In genomic region chr11:74398244-74399159, GRCh38 we compare ENCODE assay signal across 8 cellular contexts. TPM values are rescaled to one million over a fixed set of nuclear protein-coding genes. Genes with fewer than 3 reads are reported as not detected.
DNase-seq lines count a peak whose midpoint lies in the region; ATAC-seq, FAIRE-seq and TF ChIP-seq lines count a peak whose summit lies in the region.

PGM2L1 (minus strand) TSS chr11:74398433; CDS start chr11:74398161, 272 bp downstream.

- TF ChIP-seq CTCF in ascending aorta (IDR thresholded peaks at IDR 0.05) (no peak), psoas muscle (IDR thresholded peaks at IDR 0.05) (no peak)

- H3K4me3 ChIP-seq in ascending aorta (peak within 1 kb of the TSS; percentile 92 to 95), right cardiac atrium (ENCODE audit: low read length) (peak within 1 kb of the TSS; percentile 63), psoas muscle (peak within 1 kb of the TSS; percentile 93)

- under 1% methylated on average over 71 of the region's 71 CpGs for WGBS in right cardiac atrium
- 0 to 1% (median 0%) methylated on average over 57 to 71 of the region's 71 CpGs for WGBS in psoas muscle, 3 donors

- H3K4me1 ChIP-seq in ascending aorta (no peaks in the 10 kb centered on the region), right cardiac atrium (ENCODE audit: control insufficient read depth, insufficient read depth, low read length) (no peaks in the 10 kb centered on the region), psoas muscle (peaks cover 5% of the 10 kb centered on the region)

- FAIRE-seq in urothelium cell line (lab: Jason Lieb, UNC): no peak

- peak; percentile 93 for ATAC-seq in GM18502 (IDR thresholded peaks at IDR 0.05; ENCODE audit: poor library complexity, unreplicated experiment)
- ATAC-seq in HG02943 (IDR thresholded peaks at IDR 0.05; ENCODE audit: low read depth, unreplicated experiment): peak; percentile 93
- ATAC-seq in right cardiac atrium: peak; percentile 98 to 99
- peak; percentile 97 to 98 (median 98) for ATAC-seq in psoas muscle

- H3K9me3 ChIP-seq in ascending aorta: no peaks in the 10 kb centered on the region
- H3K9me3 ChIP-seq in right cardiac atrium (ENCODE audit: control insufficient read depth, low read length): no peaks in the 10 kb centered on the region
- H3K9me3 ChIP-seq in psoas muscle: no peaks in the 10 kb centered on the region

- H3K27ac ChIP-seq in ascending aorta (peak within 1 kb of the TSS; percentile 83 to 86), right cardiac atrium (ENCODE audit: low read length) (peak within 1 kb of the TSS; percentile 74), psoas muscle (peak within 1 kb of the TSS; percentile 89)

- intact Hi-C loops in ascending aorta (cut with DNase I): loop anchor here (1.0 to 5.0 kb wide), 5 partner anchors 20 to 349 kb away; partner anchors contain the start of genes C2CD3, LIPT2, PPME1 and RNF169
- intact Hi-C loops in right cardiac atrium (cut with DNase I): no loop called here
- intact Hi-C loops in psoas muscle (cut with DNase I): loop anchor here in 1 of 2 donors (5.0 kb wide), 2 partner anchors 71 to 146 kb away; no protein-coding TSS in a partner anchor

- H3K27me3 ChIP-seq in ascending aorta (no peaks in the 10 kb centered on the region), right cardiac atrium (ENCODE audit: control insufficient read depth, insufficient read depth) (no peaks in the 10 kb centered on the region), psoas muscle (ENCODE audit: insufficient read depth in 3 of 3, low read length in 2 of 3) (no peaks in the 10 kb centered on the region)

- DNase-seq in NCI-H187 (lab: John Stamatoyannopoulos, UW) (peak; percentile 94 to 98), T-helper 2 cell (peak; percentile 77 to 97 (median 90)), ascending aorta (ENCODE audit: low spot score in 2 of 2) (peak; percentile 86 to 97), right cardiac atrium (peak; percentile 95 to 97 (median 96)), psoas muscle (peak; percentile 93 to 95), urothelium cell line (ENCODE audit: low spot score) (peak; percentile 94)

- H3K36me3 ChIP-seq in ascending aorta (no peaks in the 10 kb centered on the region), psoas muscle (ENCODE audit: insufficient read depth in 1 of 2, low read depth in 1 of 2) (no peaks in the 10 kb centered on the region)

RNA-seq across cellular contexts. Expression of gene PGM2L1, which starts in this region (rescaled TPM):
- total RNA-seq in ascending aorta: 8.4 TPM
- 1 to 10 TPM; 1.9 to 3.0 (median 2.6) TPM for total RNA-seq in right cardiac atrium
- polyA plus RNA-seq in right cardiac atrium: 0.84 TPM
- total RNA-seq in psoas muscle: 10 to 100 TPM in 2 of 4 donors, 1 to 10 TPM in 2; 9.1 to 10.9 (median 10.2) TPM
- 1 to 10 TPM; 2.8 to 9.8 (median 3.6) TPM for polyA plus RNA-seq in psoas muscle

Comparison
In these comparisons a context has a peak if more than half of its experiments do, and no peak if none do; other contexts are left out.
1. Peak in every context shown above with its lines: DNase-seq, ATAC-seq, H3K4me3 ChIP-seq and H3K27ac ChIP-seq.